Comparison of ENCODE assay signal across 11 cellular contexts in the genomic region with DNA sequence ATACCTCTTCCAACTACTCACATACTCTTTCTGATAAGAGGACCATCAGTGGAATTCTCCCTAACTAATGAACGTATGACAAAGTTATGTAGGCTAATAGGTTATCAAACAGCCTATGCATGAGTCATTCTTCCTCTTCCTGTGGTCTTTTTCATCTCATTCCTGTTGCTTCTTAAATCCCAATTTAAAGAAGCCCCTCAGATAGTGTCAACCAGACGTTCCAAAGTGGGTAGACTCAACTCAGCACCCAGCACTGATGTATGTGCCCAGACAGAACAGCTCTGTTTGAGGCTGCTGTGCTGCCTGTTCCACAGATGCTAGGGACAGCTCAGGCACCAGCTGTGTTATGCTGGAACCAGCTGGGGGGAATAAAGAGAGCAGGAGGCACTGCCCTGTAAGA. TPM values are rescaled to one million over a fixed set of nuclear protein-coding genes. Genes with fewer than 3 reads are reported as not detected.
DNase-seq lines count a peak whose midpoint lies in the region; ATAC-seq, FAIRE-seq and TF ChIP-seq lines count a peak whose summit lies in the region.
"Had no signal": no experiment of that assay in that cellular context is flagged by ENCODE, and none has a peak within 500 bp of the region (broad histone marks: within the 10 kb centered on the region; RNA-seq: fewer than 3 reads in every experiment).

No MANE protein-coding gene starts in this region.

- no peaks in the 10 kb centered on the region for H4K20me1 ChIP-seq in astrocyte (ENCODE audit: insufficient read depth, low read length)

- no peak overlapping the region for H3K9ac ChIP-seq in astrocyte (ENCODE audit: low read length)

- ATAC-seq in GM19025 (IDR thresholded peaks at IDR 0.05; ENCODE audit: low read depth, unreplicated experiment) = peak; percentile 17
- peak; percentile 24 for ATAC-seq in HG03064 (IDR thresholded peaks at IDR 0.05; ENCODE audit: low read depth, unreplicated experiment)
- ATAC-seq: pancreas had no signal

- no peak for FAIRE-seq in astrocyte (lab: Jason Lieb, UNC)
- FAIRE-seq: pancreas had no signal

- in situ Hi-C loops in ACHN (cut with HindIII; ENCODE audit: low pct_ligation_motif_present, low pct_unique_long_range_greater_than_20kb, low sequenced_read_pairs) = no loop called here

- H3K27ac Mint-ChIP-seq in astrocyte (ENCODE audit: unreplicated experiment) = peak overlapping the region; percentile 36

- no peaks in the 10 kb centered on the region for H3K9me3 ChIP-seq in astrocyte (ENCODE audit: insufficient read depth, low read depth, low read length)
- H3K9me3 ChIP-seq: pancreas had no signal

- H3K27ac ChIP-seq in astrocyte (ENCODE audit: low read depth, low read length) = no peak overlapping the region
- H3K27ac ChIP-seq: pancreas, SK-N-MC had no signal

- DNase-seq in ACHN (peak; percentile 23), astrocyte (ENCODE audit: low read depth) (peak; percentile 14), RPMI8226 (no peak), NCI-H2029 treated with DMSO at 0.1 percent for 48 hours (lab: John Stamatoyannopoulos, UW) (no peak), ecto neural progenitor cell (ENCODE audit: low spot score) (no peak)
- DNase-seq in stimulated activated naive CD4-positive, alpha-beta T cell (lab: John Stamatoyannopoulos, UW) = no peak
- DNase-seq: activated T-cell treated with anti-CD3 and anti-CD28 coated beads, Interleukin-2, amount 50 U/mL, for 4 hours; pancreas had no signal

- H2AFZ ChIP-seq in astrocyte (ENCODE audit: low read depth, low read length) = no peak overlapping the region

- peaks cover 7% of the 10 kb centered on the region for H3K27me3 Mint-ChIP-seq in astrocyte (ENCODE audit: low read depth, unreplicated experiment)

- no peaks in the 10 kb centered on the region for H3K4me1 ChIP-seq in astrocyte (ENCODE audit: insufficient read depth, low read length)
- H3K4me1 ChIP-seq: pancreas had no signal

- H3K36me3 ChIP-seq in astrocyte (ENCODE audit: insufficient read depth, low read length) = no peaks in the 10 kb centered on the region
- H3K36me3 ChIP-seq: pancreas had no signal

- no peak overlapping the region for H3K4me3 Mint-ChIP-seq in astrocyte (ENCODE audit: unreplicated experiment)
- H3K4me3 Mint-ChIP-seq: activated T-cell treated with anti-CD3 and anti-CD28 coated beads, Interleukin-2, amount 50 U/mL, for 4 hours had no signal

- H3K4me3 ChIP-seq in astrocyte (ENCODE audit: insufficient read depth, low read depth, low read length) = no peak overlapping the region
- H3K4me3 ChIP-seq: pancreas, SK-N-MC had no signal

- H3K4me1 Mint-ChIP-seq in astrocyte (ENCODE audit: low read depth, unreplicated experiment) = peaks cover 12% of the 10 kb centered on the region

- H3K79me2 ChIP-seq in astrocyte (ENCODE audit: insufficient read depth, low read length) = no peaks in the 10 kb centered on the region

- no peaks in the 10 kb centered on the region for H3K36me3 Mint-ChIP-seq in astrocyte (ENCODE audit: low read depth, unreplicated experiment)

- H3K4me2 ChIP-seq in astrocyte (ENCODE audit: low read length) = peak overlapping the region; percentile 25

- no peak for TF ChIP-seq CTCF in astrocyte (IDR thresholded peaks at IDR 0.05; ENCODE audit: insufficient read depth, low read depth, low read length)

- no peaks in the 10 kb centered on the region for H3K27me3 ChIP-seq in astrocyte (ENCODE audit: insufficient read depth, low read length)
- H3K27me3 ChIP-seq: pancreas had no signal

- H3K9me3 Mint-ChIP-seq in astrocyte (ENCODE audit: unreplicated experiment) = peaks cover 12% of the 10 kb centered on the region
- H3K9me3 Mint-ChIP-seq: activated T-cell treated with anti-CD3 and anti-CD28 coated beads, Interleukin-2, amount 50 U/mL, for 4 hours had no signal

RNA-seq across cellular contexts. Expression of a gene that starts 52.6 kb away (rescaled TPM):
- 2.8 and 4.1 TPM in 2 replicates for total RNA-seq in astrocyte

Comparison
In these comparisons a context has a peak if more than half of its experiments do, and no peak if none do; other contexts are left out.
1. DNase-seq: peak in ACHN (single experiment) and astrocyte (single experiment); none in RPMI8226 (single experiment), NCI-H2029 treated with DMSO at 0.1 percent for 48 hours (single experiment), ecto neural progenitor cell (single experiment) and stimulated activated naive CD4-positive, alpha-beta T cell (0 of 6).